ENCODE assay signal across 14 cellular contexts in the genomic region with DNA sequence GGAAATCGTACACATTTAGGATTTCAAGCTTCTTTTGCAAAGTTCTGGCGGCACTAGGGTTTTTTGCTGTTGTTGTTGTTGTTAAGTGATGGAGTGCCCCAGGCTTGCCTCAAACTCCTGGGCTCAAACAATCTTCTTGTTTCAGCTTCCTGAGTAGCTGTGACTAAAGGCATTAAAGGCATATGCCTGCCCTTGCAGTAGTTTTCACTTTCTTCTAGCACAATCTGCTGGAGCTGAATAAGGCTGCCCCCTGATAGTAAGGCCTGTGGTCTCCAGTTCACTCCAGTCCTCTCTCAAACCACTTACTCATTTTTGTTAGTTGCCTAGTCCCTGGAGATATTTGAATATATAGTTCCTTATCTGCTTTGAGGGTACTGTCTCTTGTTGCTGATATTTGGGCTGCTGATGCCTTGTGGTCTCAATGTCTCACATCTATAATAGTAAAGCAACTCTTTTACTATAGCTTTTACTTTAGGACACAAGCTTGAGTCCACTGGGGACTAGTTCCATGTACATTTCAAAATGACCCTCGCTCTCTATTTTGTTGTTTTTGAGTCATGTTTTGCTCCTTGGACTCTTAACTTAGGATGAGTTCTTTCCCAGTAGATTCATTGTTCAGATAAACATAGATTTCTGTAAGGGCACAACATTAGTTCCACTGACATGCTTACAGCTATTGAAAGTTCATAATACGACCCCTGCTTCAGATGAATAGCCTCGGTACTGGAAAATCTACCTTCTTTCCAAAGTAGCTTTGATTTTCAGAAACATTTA. TPM values are rescaled to one million over a fixed set of nuclear protein-coding genes. Genes with fewer than 3 reads are reported as not detected.
A peak's percentile ranks its signal among the peaks of the same experiment; 100 is the strongest.
DNase-seq lines count a peak whose midpoint lies in the region; ATAC-seq and TF ChIP-seq lines count a peak whose summit lies in the region.
"Had no signal": no experiment of that assay in that cellular context is flagged by ENCODE, and none has a peak within 500 bp of the region (broad histone marks: within the 10 kb centered on the region; RNA-seq: fewer than 3 reads in every experiment).

No MANE protein-coding gene starts in this region.

- H3K9me3 Mint-ChIP-seq in naive thymus-derived CD8-positive, alpha-beta T cell: peaks cover 0 to 4% (median 0%) of the 10 kb centered on the region in 9 donors

- H3K4me3 ChIP-seq in cardiac fibroblast (replicated peaks in 1 of 2; ENCODE audit: low read depth in 2 of 2, low read length in 2 of 2): no peak overlapping the region
- H3K4me3 ChIP-seq: sigmoid colon, SJCRH30 had no signal

- H3K4me1 Mint-ChIP-seq in naive thymus-derived CD8-positive, alpha-beta T cell: peaks cover 36 to 61% (median 51%) of the 10 kb centered on the region in 4 donors

- H3K4me3 Mint-ChIP-seq in naive thymus-derived CD8-positive, alpha-beta T cell: peak overlapping the region in 1 of 10 donors; percentile 5

- H3K27ac Mint-ChIP-seq in naive thymus-derived CD8-positive, alpha-beta T cell: peak overlapping the region; percentile 2 to 84 (median 40)

- DNase-seq in GM13976 (ENCODE audit: low spot score) (peak; percentile 9), cardiac fibroblast (ENCODE audit: low read depth in 2 of 2) (peak; percentile 3 to 21), NCI-H1092 treated with DMSO at 0.1 percent for 48 hours (lab: John Stamatoyannopoulos, UW) (no peak), DMS 273 treated with DMSO at 0.1 percent for 48 hours (lab: John Stamatoyannopoulos, UW) (no peak), hepatic stellate cell (ENCODE audit: low spot score) (no peak)
- DNase-seq in naive thymus-derived CD8-positive, alpha-beta T cell: no peak
- DNase-seq: activated CD4-positive, CD25-positive, alpha-beta regulatory T cell treated with anti-CD3 and anti-CD28 coated beads, Interleukin-2, amount 50 U/mL, for 72 hours; cerebellar nuclear complex; GOT3; NCI-H146; sigmoid colon; SJCRH30 had no signal

- POLR2A ChIA-PET in naive thymus-derived CD8-positive, alpha-beta T cell (lab: Charles Lee): no interaction called here

- peaks cover 5 to 47% (median 27%) of the 10 kb centered on the region in 3 donors for H3K36me3 Mint-ChIP-seq in naive thymus-derived CD8-positive, alpha-beta T cell

- in situ Hi-C loops in GM13976 (cut with MboI; ENCODE audit: low sequenced_read_pairs, unreplicated experiment): no loop called here

- TF ChIP-seq CTCF in GM13976 (IDR thresholded peaks at IDR 0.05; ENCODE audit: borderline replicate concordance, control extremely low read depth, extremely low read depth, insufficient read depth, missing control alignments): no peak
- no peak for TF ChIP-seq CTCF in cardiac fibroblast (IDR thresholded peaks at IDR 0.05; ENCODE audit: low read depth, low read length)

- no peaks in the 10 kb centered on the region for H3K27me3 Mint-ChIP-seq in naive thymus-derived CD8-positive, alpha-beta T cell

- ATAC-seq in HG03159 (IDR thresholded peaks at IDR 0.05; ENCODE audit: unreplicated experiment) (peak; percentile 46), HG03025 (IDR thresholded peaks at IDR 0.05; ENCODE audit: low FRiP score, unreplicated experiment) (no peak)
- peak in 1 of 2 donors; percentile 48 for ATAC-seq in naive thymus-derived CD8-positive, alpha-beta T cell

RNA-seq across cellular contexts. Expression of gene PHF14, which starts 25.5 kb away (rescaled TPM):
- total RNA-seq in naive thymus-derived CD8-positive, alpha-beta T cell: 10 to 100 TPM; 41.1 to 44.2 TPM
- polyA plus RNA-seq in naive thymus-derived CD8-positive, alpha-beta T cell: 10 to 100 TPM in 2 of 3 donors, 1 to 10 TPM in 1; 9.0 to 10.8 (median 10.1) TPM

Comparison
In these comparisons a context has a peak if more than half of its experiments do, and no peak if none do; other contexts are left out.
1. DNase-seq: peak in GM13976 (single experiment) and cardiac fibroblast (2 of 2); none in naive thymus-derived CD8-positive, alpha-beta T cell (0 of 10), NCI-H1092 treated with DMSO at 0.1 percent for 48 hours (single experiment), DMS 273 treated with DMSO at 0.1 percent for 48 hours (single experiment) and hepatic stellate cell (single experiment).